In the genomic region with DNA sequence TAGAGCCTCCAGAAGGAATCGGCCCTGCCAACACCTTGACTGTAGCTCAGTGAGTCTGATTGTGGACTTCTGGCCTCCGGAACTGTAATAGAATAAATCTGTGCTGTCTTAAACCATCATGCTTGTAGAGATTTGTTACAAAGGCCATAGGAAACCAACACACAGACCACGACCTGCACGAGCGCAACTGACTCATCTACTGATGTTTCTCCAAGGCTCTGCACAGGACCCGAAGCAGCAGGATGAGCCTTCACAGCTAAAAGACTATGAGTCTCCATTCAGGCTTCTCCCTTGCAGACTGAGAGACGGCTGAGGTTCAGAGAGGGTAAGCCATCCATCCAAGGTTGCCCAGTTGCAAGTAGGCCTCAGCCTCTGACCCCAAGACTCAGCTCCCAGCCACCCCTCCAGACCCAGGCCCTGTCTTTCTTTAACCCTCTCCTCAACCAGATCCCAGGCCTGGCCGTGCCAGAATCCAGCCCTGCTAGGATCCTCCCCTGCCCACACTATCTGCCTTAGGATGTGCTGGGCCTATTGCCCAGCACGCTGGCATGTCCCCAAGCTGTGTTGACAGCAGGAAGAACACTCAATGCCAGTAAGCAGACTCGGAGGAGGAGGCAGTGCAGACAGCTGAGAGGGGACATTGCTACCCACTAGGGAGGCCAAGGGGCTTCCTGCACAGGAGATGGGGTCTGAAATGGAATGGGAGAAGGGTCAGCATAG, we compare ENCODE assay signal across 17 cellular contexts.
DNase-seq lines count a peak whose midpoint lies in the region; ATAC-seq, FAIRE-seq and TF ChIP-seq lines count a peak whose summit lies in the region.
"Had no signal": no experiment of that assay in that cellular context is flagged by ENCODE, and none has a peak within 500 bp of the region (broad histone marks: within the 10 kb centered on the region; RNA-seq: fewer than 3 reads in every experiment).

No MANE protein-coding gene starts in this region.

- H3K36me3 ChIP-seq in right lobe of liver (no peaks in the 10 kb centered on the region), HepG2 (replicated peaks in 1 of 2; ENCODE audit: control insufficient read depth in 1 of 2, insufficient read depth in 2 of 2, low read length in 2 of 2) (no peaks in the 10 kb centered on the region), mesenchymal stem cell (ENCODE audit: control insufficient read depth in 1 of 2, insufficient read depth in 2 of 2, low read depth in 1 of 2, low read length in 2 of 2) (no peaks in the 10 kb centered on the region)
- H3K36me3 ChIP-seq: spleen, thyroid gland had no signal

- H3K23ac ChIP-seq in mesenchymal stem cell (ENCODE audit: low read length in 2 of 2): no peak overlapping the region

- H3K4me2 ChIP-seq in HepG2 (ENCODE audit: low read depth, low read length): no peak overlapping the region
- no peak overlapping the region for H3K4me2 ChIP-seq in mesenchymal stem cell (ENCODE audit: low read length, poor library complexity, severe bottlenecking)

- TF ChIP-seq RAD21 in HepG2 (CRISPR knock-in tag; IDR thresholded peaks at IDR 0.05): no peak

- no peak for TF ChIP-seq EP300 in HepG2 (IDR thresholded peaks at IDR 0.05; ENCODE audit: low read depth in 2 of 2, low read length in 2 of 2)
- TF ChIP-seq EP300 in HepG2 (CRISPR knock-in tag; IDR thresholded peaks at IDR 0.05; ENCODE audit: borderline replicate concordance): no peak

- no peak overlapping the region for H3K14ac ChIP-seq in mesenchymal stem cell (ENCODE audit: low read length in 2 of 2)

- POLR2A ChIA-PET in HepG2 (lab: Yijun Ruan, JAX): no interaction called here
- POLR2A ChIA-PET in CD4-positive, alpha-beta T cell (lab: Charles Lee): no interaction called here

- H3K4me3 Mint-ChIP-seq in CD4-positive, alpha-beta T cell: no peak overlapping the region
- H3K4me3 Mint-ChIP-seq: activated naive CD8-positive, alpha-beta T cell treated with anti-CD3 and anti-CD28 coated beads for 36 hours; nephron had no signal

- TF ChIP-seq CTCF in right lobe of liver (IDR thresholded peaks at IDR 0.05): no peak
- TF ChIP-seq CTCF in HepG2 (CRISPR knock-in tag; IDR thresholded peaks at IDR 0.05): no peak
- no peak for TF ChIP-seq CTCF in CD4-positive, alpha-beta T cell (IDR thresholded peaks at IDR 0.05)

- no peak overlapping the region for H2AK5ac ChIP-seq in mesenchymal stem cell (ENCODE audit: low read length, severe bottlenecking)

- no peaks in the 10 kb centered on the region for H3K9me3 Mint-ChIP-seq in CD4-positive, alpha-beta T cell
- H3K9me3 Mint-ChIP-seq: activated naive CD8-positive, alpha-beta T cell treated with anti-CD3 and anti-CD28 coated beads for 36 hours; nephron had no signal

- H2BK12ac ChIP-seq in mesenchymal stem cell (ENCODE audit: low read length in 2 of 2): no peak overlapping the region

- peaks cover 11% of the 10 kb centered on the region for H3K27me3 Mint-ChIP-seq in CD4-positive, alpha-beta T cell
- H3K27me3 Mint-ChIP-seq: activated naive CD8-positive, alpha-beta T cell treated with anti-CD3 and anti-CD28 coated beads for 36 hours had no signal

- FAIRE-seq in HepG2 (lab: Jason Lieb, UNC): no peak
- FAIRE-seq: D721Med, keratinocyte had no signal

- H2BK120ac ChIP-seq in mesenchymal stem cell (ENCODE audit: low read depth, low read length): no peak overlapping the region

- no peaks in the 10 kb centered on the region for H3K4me1 Mint-ChIP-seq in CD4-positive, alpha-beta T cell (ENCODE audit: low read depth)
- H3K4me1 Mint-ChIP-seq: activated naive CD8-positive, alpha-beta T cell treated with anti-CD3 and anti-CD28 coated beads for 36 hours had no signal

- H2AFZ ChIP-seq in HepG2 (ENCODE audit: low read length) (no peak overlapping the region), mesenchymal stem cell (ENCODE audit: low read depth, low read length) (no peak overlapping the region)

- no peak overlapping the region for H3K27ac Mint-ChIP-seq in CD4-positive, alpha-beta T cell
- H3K27ac Mint-ChIP-seq: activated naive CD8-positive, alpha-beta T cell treated with anti-CD3 and anti-CD28 coated beads for 36 hours had no signal

- intact Hi-C loops in right lobe of liver (cut with DNase I) (no loop called here), HepG2 (cut with micrococcal nuclease; ENCODE audit: unreplicated experiment) (no loop called here)
- intact Hi-C loops in CD4-positive, alpha-beta T cell (cut with DNase I, micrococcal nuclease): no loop called here

- no peak overlapping the region for H3K4ac ChIP-seq in mesenchymal stem cell (ENCODE audit: low read depth in 1 of 2, low read length in 2 of 2)

- H3K9ac ChIP-seq in HepG2 (ENCODE audit: insufficient read depth, low read depth, low read length) (no peak overlapping the region), mesenchymal stem cell (ENCODE audit: low read length) (peak overlapping the region; percentile 46)

- no peaks in the 10 kb centered on the region for H3K4me1 ChIP-seq in right lobe of liver
- no peaks in the 10 kb centered on the region for H3K4me1 ChIP-seq in HepG2 (ENCODE audit: insufficient read depth, low read length)
- H3K4me1 ChIP-seq in mesenchymal stem cell (ENCODE audit: control insufficient read depth, insufficient read depth, low read depth, low read length): no peaks in the 10 kb centered on the region
- H3K4me1 ChIP-seq: thyroid gland had no signal

- H3K36me3 Mint-ChIP-seq in CD4-positive, alpha-beta T cell (ENCODE audit: low read depth): no peaks in the 10 kb centered on the region
- H3K36me3 Mint-ChIP-seq: activated naive CD8-positive, alpha-beta T cell treated with anti-CD3 and anti-CD28 coated beads for 36 hours had no signal

- H3K4me3 ChIP-seq in right lobe of liver (no peak overlapping the region), HepG2 (replicated peaks in 1 of 3; ENCODE audit: insufficient read depth in 1 of 3, low read depth in 2 of 3, low read length in 3 of 3) (no peak overlapping the region), mesenchymal stem cell (ENCODE audit: insufficient read depth in 1 of 2, low read depth in 1 of 2, low read length in 2 of 2) (no peak overlapping the region)
- H3K4me3 ChIP-seq: spleen, thyroid gland had no signal

- H2BK15ac ChIP-seq in mesenchymal stem cell (ENCODE audit: low read depth, poor library complexity, severe bottlenecking): no peak overlapping the region

- ATAC-seq in right lobe of liver (peak; percentile 55 to 92 (median 76)), HepG2 (no peak), HG03108 (IDR thresholded peaks at IDR 0.05; ENCODE audit: unreplicated experiment) (no peak)
- no peak for ATAC-seq in CD4-positive, alpha-beta T cell (ENCODE audit: poor library complexity)

- no TSS peak for BruUV-seq in HepG2 (replicated peaks; lab: Mats Ljungman, UMichigan)

- no peaks in the 10 kb centered on the region for H4K20me1 ChIP-seq in HepG2 (ENCODE audit: insufficient read depth, low read length)

- in situ Hi-C loops in HepG2 (cut with HindIII; ENCODE audit: extremely low pct_ligation_motif_present, low pct_unique_long_range_greater_than_20kb): no loop called here

- DNase-seq in right lobe of liver (peak; percentile 65 to 71 (median 68)), HepG2 (ENCODE audit: low spot score) (no peak), cerebellar cortex (ENCODE audit: low spot score) (peak; percentile 72), mesenchymal stem cell (no peak), ureter (ENCODE audit: low spot score) (peak; percentile 58), islet precursor cell (no peak)
- no peak for DNase-seq in CD4-positive, alpha-beta T cell
- DNase-seq: activated CD8-positive, alpha-beta memory T cell treated with anti-CD3 and anti-CD28 coated beads, Interleukin-2, amount 50 U/mL, for 4 hours; activated naive CD8-positive, alpha-beta T cell treated with anti-CD3 and anti-CD28 coated beads for 36 hours; MV-4-11; NCI-H2227 treated with DMSO at 0.1 percent for 48 hours; spleen; thyroid gland had no signal

- H4K8ac ChIP-seq in mesenchymal stem cell (ENCODE audit: low read length): no peak overlapping the region

- H3K27ac ChIP-seq in right lobe of liver: no peak overlapping the region
- no peak overlapping the region for H3K27ac ChIP-seq in HepG2 (ENCODE audit: extremely low read length, insufficient read depth, low read length)
- H3K27ac ChIP-seq in mesenchymal stem cell (ENCODE audit: low read length, poor library complexity, severe bottlenecking): no peak overlapping the region
- no peak overlapping the region for H3K27ac ChIP-seq in CD4-positive, alpha-beta T cell (ENCODE audit: low read depth, low read length)
- H3K27ac ChIP-seq: thyroid gland had no signal

- H3K18ac ChIP-seq in mesenchymal stem cell (ENCODE audit: low read depth in 1 of 2, low read length in 2 of 2): no peak overlapping the region

- H2BK5ac ChIP-seq in mesenchymal stem cell (ENCODE audit: low read depth, low read length, poor library complexity, severe bottlenecking): no peak overlapping the region

- CTCF ChIA-PET in HepG2 (lab: Yijun Ruan, JAX; ENCODE audit: low intra/inter-chr PET ratio, low total read pairs): no interaction called here
- CTCF ChIA-PET in CD4-positive, alpha-beta T cell (lab: Charles Lee): no interaction called here

- H3K79me1 ChIP-seq in mesenchymal stem cell (replicated peaks; ENCODE audit: low read length, poor library complexity, severe bottlenecking): no peaks in the 10 kb centered on the region

- no peaks in the 10 kb centered on the region for H3K27me3 ChIP-seq in right lobe of liver
- no peaks in the 10 kb centered on the region for H3K27me3 ChIP-seq in HepG2 (ENCODE audit: control insufficient read depth in 1 of 2, insufficient read depth in 2 of 2, low read length in 2 of 2)
- no peaks in the 10 kb centered on the region for H3K27me3 ChIP-seq in mesenchymal stem cell (ENCODE audit: control insufficient read depth in 1 of 2, insufficient read depth in 1 of 2, low read length in 2 of 2)
- peaks cover 1% of the 10 kb centered on the region for H3K27me3 ChIP-seq in CD4-positive, alpha-beta T cell (ENCODE audit: control insufficient read depth, insufficient read depth, low read length)
- H3K27me3 ChIP-seq: thyroid gland had no signal

- H3K79me2 ChIP-seq in HepG2 (ENCODE audit: insufficient read depth, low read length): no peaks in the 10 kb centered on the region

- TF ChIP-seq POLR2A in right lobe of liver (IDR thresholded peaks at IDR 0.05) (no peak), HepG2 (IDR thresholded peaks at IDR 0.05; ENCODE audit: insufficient read depth in 1 of 2, low read depth in 2 of 2, low read length in 2 of 2) (no peak)

- no peak overlapping the region for H4K91ac ChIP-seq in mesenchymal stem cell (ENCODE audit: low read length)

- no peaks in the 10 kb centered on the region for H3K9me3 ChIP-seq in right lobe of liver
- H3K9me3 ChIP-seq in HepG2 (ENCODE audit: low read length): no peaks in the 10 kb centered on the region
- H3K9me3 ChIP-seq in mesenchymal stem cell (ENCODE audit: control insufficient read depth, low read length): no peaks in the 10 kb centered on the region
- H3K9me3 ChIP-seq in CD4-positive, alpha-beta T cell (ENCODE audit: control insufficient read depth, low read length): no peaks in the 10 kb centered on the region
- H3K9me3 ChIP-seq: spleen, thyroid gland had no signal

- 20% methylated on average over 4 of the region's 10 CpGs for WGBS in right lobe of liver (ENCODE audit: insufficient coverage, low coverage, low lambda C conversion rate, missing lambda C conversion rate)
- WGBS in HepG2 (ENCODE audit: low lambda C conversion rate): 6% methylated on average over 5 of the region's 10 CpGs
- 64% methylated on average over 9 of the region's 10 CpGs for WGBS in mesenchymal stem cell

TF ChIP-seq in HepG2, 621 proteins besides CTCF, POLR2A, EP300 and RAD21 (continues in another document):
- TF ChIP-seq ZNF510 (CRISPR knock-in tag; IDR thresholded peaks at IDR 0.05; ENCODE audit: low read depth): no peak

Comparison
In these comparisons a context has a peak if more than half of its experiments do, and no peak if none do; other contexts are left out.
1. ATAC-seq: peak in right lobe of liver (4 of 4); none in HepG2 (single experiment), HG03108 (single experiment) and CD4-positive, alpha-beta T cell (single experiment).
2. DNase-seq: peak in right lobe of liver (3 of 3), cerebellar cortex (single experiment) and ureter (single experiment); none in HepG2 (single experiment), mesenchymal stem cell (single experiment), islet precursor cell (single experiment) and CD4-positive, alpha-beta T cell (0 of 10).